In genomic region chr16:56608043-56608875, GRCh38 we compare ENCODE assay signal across 8 cellular contexts. TPM values are rescaled to one million over a fixed set of nuclear protein-coding genes. Genes with fewer than 3 reads are reported as not detected.
DNase-seq lines count a peak whose midpoint lies in the region; ATAC-seq and TF ChIP-seq lines count a peak whose summit lies in the region.

Gene MT2A, plus strand, starts transcription at chr16:56608584. Its CDS starts 72 bp downstream, at chr16:56608656.

- H3K4me3 ChIP-seq in epithelial cell of esophagus (ENCODE audit: low read length), result peak within 1 kb of the TSS; percentile 81

- ATAC-seq in GM21526 (IDR thresholded peaks at IDR 0.05; ENCODE audit: low FRiP score, unreplicated experiment), result peak; percentile 83

- DNase-seq in DMS 273 treated with DMSO at 0.1 percent for 48 hours (lab: John Stamatoyannopoulos, UW), result peak; percentile 91
- DNase-seq in HuH-7 (ENCODE audit: low spot score), result peak; percentile 84
- DNase-seq in OCI-M2 (lab: John Stamatoyannopoulos, UW; ENCODE audit: unreplicated experiment), result peak; percentile 68
- DNase-seq in activated T-cell treated with anti-CD3 and anti-CD28 coated beads for 4 hours, result peak; percentile 73
- peak; percentile 98 for DNase-seq in epithelial cell of esophagus (ENCODE audit: low read depth)
- DNase-seq in mucosa of gallbladder (ENCODE audit: low spot score), result peak; percentile 95
- DNase-seq in stimulated activated CD8-positive, alpha-beta memory T cell treated with anti-CD3 and anti-CD28 coated beads, Interleukin-4, amount 100 ng/mL, for 4 hours (ENCODE audit: low read depth in 2 of 2, low spot score in 1 of 2), result peak; percentile 55 to 74

- no peak for TF ChIP-seq CTCF in epithelial cell of esophagus (IDR thresholded peaks at IDR 0.05; ENCODE audit: insufficient read depth, low read depth, low read length, missing control alignments)

RNA-seq across cellular contexts. Expression of gene MT2A, which starts in this region (rescaled TPM):
- 157 TPM for total RNA-seq in mucosa of gallbladder

Comparison
In these comparisons a context has a peak if more than half of its experiments do, and no peak if none do; other contexts are left out.
1. Peak in every context shown above with its lines: DNase-seq, ATAC-seq and H3K4me3 ChIP-seq.